1 cellular context compared by ENCODE assay signal in the genomic region with DNA sequence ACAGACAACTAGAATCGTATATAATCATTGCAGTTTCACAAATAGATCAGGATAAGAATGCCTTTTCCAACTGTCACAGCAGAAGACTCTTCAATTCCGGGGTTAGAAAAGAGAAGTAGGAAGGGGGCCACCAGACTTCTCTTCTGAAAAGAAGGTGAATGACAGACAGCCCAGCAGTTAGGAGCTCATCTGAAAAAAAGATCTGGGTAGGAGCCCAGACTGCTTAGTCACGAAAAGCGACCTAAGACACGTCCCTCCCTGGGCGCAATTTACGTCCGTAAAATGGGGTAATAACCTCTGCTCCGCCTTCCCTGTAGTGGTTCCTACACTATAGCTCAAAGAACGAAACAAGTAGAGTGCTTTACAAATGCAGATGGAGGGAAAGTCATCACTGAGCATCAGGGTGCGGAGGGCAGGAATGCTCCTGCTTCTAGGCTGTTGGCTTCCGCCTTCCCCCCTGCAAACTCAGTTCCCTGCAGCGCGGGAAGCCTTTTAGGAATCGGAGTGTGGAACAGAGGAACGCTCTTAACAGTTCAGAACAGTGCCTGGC.
TF ChIP-seq lines count a peak whose summit lies in the region.

No MANE protein-coding gene starts in this region.

TF ChIP-seq in H1, 55 proteins besides CTCF, POLR2A, EP300 and RAD21:
- TF ChIP-seq, protein P1, sequence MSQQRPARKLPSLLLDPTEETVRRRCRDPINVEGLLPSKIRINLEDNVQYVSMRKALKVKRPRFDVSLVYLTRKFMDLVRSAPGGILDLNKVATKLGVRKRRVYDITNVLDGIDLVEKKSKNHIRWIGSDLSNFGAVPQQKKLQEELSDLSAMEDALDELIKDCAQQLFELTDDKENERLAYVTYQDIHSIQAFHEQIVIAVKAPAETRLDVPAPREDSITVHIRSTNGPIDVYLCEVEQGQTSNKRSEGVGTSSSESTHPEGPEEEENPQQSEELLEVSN (IDR thresholded peaks at IDR 0.05) = no peak
- TF ChIP-seq SRF (IDR thresholded peaks at IDR 0.05; ENCODE audit: low read depth, low read length) (no peak), CBX8 (IDR thresholded peaks at IDR 0.05; ENCODE audit: borderline replicate concordance, low read depth, low read length) (no peak), CHD2 (IDR thresholded peaks at IDR 0.05; ENCODE audit: low read length) (no peak), JUND (IDR thresholded peaks at IDR 0.05; ENCODE audit: low read length) (0 out of 2 replicates have a peak, but pooled peaks have one; percentile 0), TBP (IDR thresholded peaks at IDR 0.05; ENCODE audit: low read depth, low read length) (no peak), EGR1 (IDR thresholded peaks at IDR 0.05; ENCODE audit: borderline replicate concordance, low read depth, low read length) (no peak), RFX5 (IDR thresholded peaks at IDR 0.05; ENCODE audit: borderline replicate concordance, low read depth, low read length) (no peak), KDM1A (IDR thresholded peaks at IDR 0.05; ENCODE audit: borderline replicate concordance, low read length) (peak; percentile 39; the same call in 1 of the 2 replicates), SIX5 (IDR thresholded peaks at IDR 0.05; ENCODE audit: low read depth, low read length) (no peak), NANOG (IDR thresholded peaks at IDR 0.05; ENCODE audit: insufficient read depth, low read depth, low read length, poor library complexity, severe bottlenecking) (no peak), TCF12 (IDR thresholded peaks at IDR 0.05; ENCODE audit: low read depth, low read length) (no peak), MAFK (IDR thresholded peaks at IDR 0.05; ENCODE audit: low read depth, low read length) (peak; percentile 52; the same call in 1 of the 2 replicates), TEAD4 (IDR thresholded peaks at IDR 0.05; ENCODE audit: low read depth, low read length) (peak; percentile 74; the same call in 1 of the 2 replicates), POLR2AphosphoS5 (IDR thresholded peaks at IDR 0.05; ENCODE audit: low read depth, low read length) (peak; percentile 95), RXRA (IDR thresholded peaks at IDR 0.05; ENCODE audit: insufficient read depth, low read depth, low read length) (no peak), SIN3A (conservative IDR thresholded peaks at IDR 0.05 in 1 of 2, IDR thresholded peaks at IDR 0.05 in 1 of 2; ENCODE audit: low read depth in 1 of 2, low read length in 2 of 2) (peak in 1 of 2 experiments; percentile 90; a peak in 2 of 4 replicates), SP2 (IDR thresholded peaks at IDR 0.05; ENCODE audit: low read length) (no peak), SP1 (IDR thresholded peaks at IDR 0.05; ENCODE audit: low read depth, low read length) (0 out of 2 replicates have a peak, but pooled peaks have one; percentile 49), HDAC2 (IDR thresholded peaks at IDR 0.05; ENCODE audit: borderline replicate concordance in 1 of 2, low read depth in 2 of 2, low read length in 2 of 2) (no peak), NRF1 (IDR thresholded peaks at IDR 0.05; ENCODE audit: low read depth, low read length) (no peak), FOSL1 (IDR thresholded peaks at IDR 0.05; ENCODE audit: insufficient read depth, low read depth, low read length) (no peak), ZNF274 (IDR thresholded peaks at IDR 0.05; ENCODE audit: borderline replicate concordance, extremely low read depth, low read length) (no peak), RNF2 (IDR thresholded peaks at IDR 0.05; ENCODE audit: borderline replicate concordance, low read depth, low read length, missing control alignments, poor library complexity, severe bottlenecking) (no peak), SAP30 (IDR thresholded peaks at IDR 0.05; ENCODE audit: insufficient read depth, insufficient replicate concordance, low read length) (peak; percentile 82), CHD1 (IDR thresholded peaks at IDR 0.05; ENCODE audit: low read depth, low read length) (no peak), TAF1 (IDR thresholded peaks at IDR 0.05; ENCODE audit: low read depth, low read length) (no peak), SUZ12 (IDR thresholded peaks at IDR 0.05; ENCODE audit: low read length) (no peak), CTBP2 (IDR thresholded peaks at IDR 0.05; ENCODE audit: borderline replicate concordance, insufficient read depth, insufficient read length, low read length) (peak; percentile 63), CBX5 (IDR thresholded peaks at IDR 0.05; ENCODE audit: low read depth, low read length) (no peak), TAF7 (optimal IDR thresholded peaks at IDR 0.05; ENCODE audit: borderline replicate concordance, low read depth, low read length) (no peak), SP4 (IDR thresholded peaks at IDR 0.05; ENCODE audit: low read length) (no peak), POU5F1 (IDR thresholded peaks at IDR 0.05; ENCODE audit: low read depth, low read length) (no peak), PHF8 (conservative IDR thresholded peaks at IDR 0.05; ENCODE audit: low read depth, low read length) (no peak), JUN (IDR thresholded peaks at IDR 0.05; ENCODE audit: low read depth, low read length) (no peak), EZH2 (IDR thresholded peaks at IDR 0.05; ENCODE audit: low read depth, low read length, severe bottlenecking) (no peak), ASH2L (IDR thresholded peaks at IDR 0.05; ENCODE audit: low read length) (no peak), USF2 (IDR thresholded peaks at IDR 0.05; ENCODE audit: low read length) (no peak), CHD7 (IDR thresholded peaks at IDR 0.05; ENCODE audit: insufficient replicate concordance, low read length) (no peak), BCL11A (IDR thresholded peaks at IDR 0.05; ENCODE audit: low read depth in 2 of 2, low read length in 2 of 2) (no peak), GABPA (IDR thresholded peaks at IDR 0.05; ENCODE audit: borderline replicate concordance, insufficient read depth, low read length) (no peak), KDM5A (IDR thresholded peaks at IDR 0.05; ENCODE audit: low read length) (no peak), BRCA1 (IDR thresholded peaks at IDR 0.05; ENCODE audit: low read depth, low read length) (no peak), BACH1 (IDR thresholded peaks at IDR 0.05; ENCODE audit: low read length) (peak; percentile 89), YY1 (IDR thresholded peaks at IDR 0.05; ENCODE audit: low read depth, low read length) (peak; percentile 48; the same call in 1 of the 2 replicates), HDAC6 (IDR thresholded peaks at IDR 0.05; ENCODE audit: low read depth, low read length) (no peak), GTF2F1 (IDR thresholded peaks at IDR 0.05; ENCODE audit: borderline replicate concordance, low read depth, low read length) (no peak), CREB1 (IDR thresholded peaks at IDR 0.05) (peak; percentile 91), CEBPB (IDR thresholded peaks at IDR 0.05; ENCODE audit: low read depth, low read length) (no peak), KDM4A (IDR thresholded peaks at IDR 0.05; ENCODE audit: low read depth, low read length, severe bottlenecking) (no peak), SIRT6 (IDR thresholded peaks at IDR 0.05; ENCODE audit: low read length) (no peak), RBBP5 (IDR thresholded peaks at IDR 0.05; ENCODE audit: borderline replicate concordance, low read depth, low read length) (peak; percentile 32; the same call in 1 of the 2 replicates)
- TF ChIP-seq, protein P2, sequence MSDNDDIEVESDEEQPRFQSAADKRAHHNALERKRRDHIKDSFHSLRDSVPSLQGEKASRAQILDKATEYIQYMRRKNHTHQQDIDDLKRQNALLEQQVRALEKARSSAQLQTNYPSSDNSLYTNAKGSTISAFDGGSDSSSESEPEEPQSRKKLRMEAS (IDR thresholded peaks at IDR 0.05) = 0 out of 2 replicates have a peak, but pooled peaks have one; percentile 2
- TF ChIP-seq, protein P3, sequence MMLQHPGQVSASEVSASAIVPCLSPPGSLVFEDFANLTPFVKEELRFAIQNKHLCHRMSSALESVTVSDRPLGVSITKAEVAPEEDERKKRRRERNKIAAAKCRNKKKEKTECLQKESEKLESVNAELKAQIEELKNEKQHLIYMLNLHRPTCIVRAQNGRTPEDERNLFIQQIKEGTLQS (IDR thresholded peaks at IDR 0.05; ENCODE audit: insufficient read depth, low read depth, low read length) = no peak
- TF ChIP-seq, protein P4, sequence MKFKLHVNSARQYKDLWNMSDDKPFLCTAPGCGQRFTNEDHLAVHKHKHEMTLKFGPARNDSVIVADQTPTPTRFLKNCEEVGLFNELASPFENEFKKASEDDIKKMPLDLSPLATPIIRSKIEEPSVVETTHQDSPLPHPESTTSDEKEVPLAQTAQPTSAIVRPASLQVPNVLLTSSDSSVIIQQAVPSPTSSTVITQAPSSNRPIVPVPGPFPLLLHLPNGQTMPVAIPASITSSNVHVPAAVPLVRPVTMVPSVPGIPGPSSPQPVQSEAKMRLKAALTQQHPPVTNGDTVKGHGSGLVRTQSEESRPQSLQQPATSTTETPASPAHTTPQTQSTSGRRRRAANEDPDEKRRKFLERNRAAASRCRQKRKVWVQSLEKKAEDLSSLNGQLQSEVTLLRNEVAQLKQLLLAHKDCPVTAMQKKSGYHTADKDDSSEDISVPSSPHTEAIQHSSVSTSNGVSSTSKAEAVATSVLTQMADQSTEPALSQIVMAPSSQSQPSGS (IDR thresholded peaks at IDR 0.05; ENCODE audit: low read length) = no peak
